Comparison of ENCODE assay signal across 9 cellular contexts in genomic region chr22:20571531-20572007, GRCh38.
A peak's percentile ranks its signal among the peaks of the same experiment; 100 is the strongest.
DNase-seq lines count a peak whose midpoint lies in the region; ATAC-seq, FAIRE-seq and TF ChIP-seq lines count a peak whose summit lies in the region.
"Had no signal": no experiment of that assay in that cellular context is flagged by ENCODE, and none has a peak within 500 bp of the region (broad histone marks: within the 10 kb centered on the region; RNA-seq: fewer than 3 reads in every experiment).

No MANE protein-coding gene starts in this region.

- H3K4me3 ChIP-seq in RWPE2 (ENCODE audit: severe bottlenecking) (no peak overlapping the region), adrenal gland (no peak overlapping the region), left lung (no peak overlapping the region), subcutaneous abdominal adipose tissue (ENCODE audit: low read depth in 1 of 5, low read length in 5 of 5) (no peak overlapping the region)
- H3K4me3 ChIP-seq: SK-N-MC had no signal

- WGBS in adrenal gland, 4 donors, result 73 to 86% (median 79%) methylated on average over 2 to 4 of the region's 4 CpGs

- no peak overlapping the region for H3K9ac ChIP-seq in subcutaneous abdominal adipose tissue (ENCODE audit: low read length in 5 of 5)

- H3K27ac ChIP-seq in RWPE2 (ENCODE audit: poor library complexity, severe bottlenecking), result no peak overlapping the region
- peak overlapping the region in 2 of 5 donors; percentile 40 to 85 for H3K27ac ChIP-seq in adrenal gland
- no peak overlapping the region for H3K27ac ChIP-seq in left lung
- H3K27ac ChIP-seq in subcutaneous abdominal adipose tissue (ENCODE audit: low read depth, low read length), result peak overlapping the region; percentile 6
- H3K27ac ChIP-seq: SK-N-MC had no signal

- H3K36me3 ChIP-seq in RWPE2 (ENCODE audit: low read depth) (peaks cover 95% of the 10 kb centered on the region), adrenal gland (replicated peaks in 1 of 2) (peaks cover 0 to 90% of the 10 kb centered on the region in 2 donors), left lung (peaks cover 3 to 100% of the 10 kb centered on the region in 2 donors), subcutaneous abdominal adipose tissue (ENCODE audit: control insufficient read depth in 5 of 5, insufficient read depth in 5 of 5, low read length in 5 of 5) (peaks cover 0 to 87% (median 74%) of the 10 kb centered on the region in 5 donors)

- H3K4me1 ChIP-seq in RWPE2 (ENCODE audit: insufficient read depth, poor library complexity, severe bottlenecking) (peaks cover 36% of the 10 kb centered on the region), adrenal gland (replicated peaks in 1 of 2) (peaks cover 28 to 47% of the 10 kb centered on the region in 2 donors), left lung (peaks cover 41 to 57% of the 10 kb centered on the region in 2 donors), subcutaneous abdominal adipose tissue (ENCODE audit: control insufficient read depth in 5 of 5, insufficient read depth in 5 of 5, low read length in 5 of 5) (peaks cover 25 to 47% (median 44%) of the 10 kb centered on the region in 5 donors)

- H3K27me3 ChIP-seq in RWPE2 (ENCODE audit: insufficient read depth, poor library complexity, severe bottlenecking) (no peaks in the 10 kb centered on the region), adrenal gland (no peaks in the 10 kb centered on the region), left lung (no peaks in the 10 kb centered on the region), subcutaneous abdominal adipose tissue (ENCODE audit: control insufficient read depth in 5 of 5, insufficient read depth in 4 of 5, low read length in 5 of 5) (no peaks in the 10 kb centered on the region)

- ATAC-seq in RWPE2 (ENCODE audit: low read depth) (no peak), left lung (no peak), HG03280 (IDR thresholded peaks at IDR 0.05; ENCODE audit: unreplicated experiment) (no peak)

- FAIRE-seq in GM12891 (lab: Jason Lieb, UNC), result no peak

- TF ChIP-seq POLR2A in GM12891 (IDR thresholded peaks at IDR 0.05; ENCODE audit: low read depth, low read length) (no peak), adrenal gland (IDR thresholded peaks at IDR 0.05) (no peak)

- no peaks in the 10 kb centered on the region for H3K9me3 ChIP-seq in RWPE2 (ENCODE audit: severe bottlenecking)
- H3K9me3 ChIP-seq in adrenal gland (replicated peaks in 1 of 3), result no peaks in the 10 kb centered on the region
- H3K9me3 ChIP-seq in left lung, result no peaks in the 10 kb centered on the region
- no peaks in the 10 kb centered on the region for H3K9me3 ChIP-seq in subcutaneous abdominal adipose tissue (ENCODE audit: control insufficient read depth in 5 of 5, low read length in 5 of 5)

- peak; percentile 64 for DNase-seq in GM12891 (ENCODE audit: insufficient read length, low spot score)
- no peak for DNase-seq in RWPE2 (ENCODE audit: low spot score)
- DNase-seq in adrenal gland, result peak in 2 of 7 donors; percentile 28 to 57
- no peak for DNase-seq in left lung
- DNase-seq in SK-N-DZ (ENCODE audit: low spot score), result no peak
- DNase-seq in midbrain (lab: John Stamatoyannopoulos, UW), result no peak

- TF ChIP-seq CTCF in RWPE2 (IDR thresholded peaks at IDR 0.05; ENCODE audit: poor library complexity, severe bottlenecking) (peak; percentile 58), adrenal gland (IDR thresholded peaks at IDR 0.05) (peak; percentile 31 to 59 (median 40)), left lung (IDR thresholded peaks at IDR 0.05) (peak; percentile 43 to 71)

- intact Hi-C loops in adrenal gland (cut with DNase I) (no loop called here), left lung (cut with DNase I) (no loop called here)

TF ChIP-seq in GM12891, 5 proteins besides CTCF, POLR2A, EP300 and RAD21:
- TF ChIP-seq PAX5 (IDR thresholded peaks at IDR 0.05; ENCODE audit: insufficient read depth, low read length, severe bottlenecking) (no peak), TAF1 (IDR thresholded peaks at IDR 0.05; ENCODE audit: low read depth, low read length) (no peak), SPI1 (IDR thresholded peaks at IDR 0.05; ENCODE audit: low read depth, low read length) (no peak), POLR2AphosphoS5 (IDR thresholded peaks at IDR 0.05; ENCODE audit: low read depth, low read length) (no peak), POU2F2 (IDR thresholded peaks at IDR 0.05; ENCODE audit: low read depth, low read length) (no peak)
